ENCODE assay signal across 8 cellular contexts in the genomic region with DNA sequence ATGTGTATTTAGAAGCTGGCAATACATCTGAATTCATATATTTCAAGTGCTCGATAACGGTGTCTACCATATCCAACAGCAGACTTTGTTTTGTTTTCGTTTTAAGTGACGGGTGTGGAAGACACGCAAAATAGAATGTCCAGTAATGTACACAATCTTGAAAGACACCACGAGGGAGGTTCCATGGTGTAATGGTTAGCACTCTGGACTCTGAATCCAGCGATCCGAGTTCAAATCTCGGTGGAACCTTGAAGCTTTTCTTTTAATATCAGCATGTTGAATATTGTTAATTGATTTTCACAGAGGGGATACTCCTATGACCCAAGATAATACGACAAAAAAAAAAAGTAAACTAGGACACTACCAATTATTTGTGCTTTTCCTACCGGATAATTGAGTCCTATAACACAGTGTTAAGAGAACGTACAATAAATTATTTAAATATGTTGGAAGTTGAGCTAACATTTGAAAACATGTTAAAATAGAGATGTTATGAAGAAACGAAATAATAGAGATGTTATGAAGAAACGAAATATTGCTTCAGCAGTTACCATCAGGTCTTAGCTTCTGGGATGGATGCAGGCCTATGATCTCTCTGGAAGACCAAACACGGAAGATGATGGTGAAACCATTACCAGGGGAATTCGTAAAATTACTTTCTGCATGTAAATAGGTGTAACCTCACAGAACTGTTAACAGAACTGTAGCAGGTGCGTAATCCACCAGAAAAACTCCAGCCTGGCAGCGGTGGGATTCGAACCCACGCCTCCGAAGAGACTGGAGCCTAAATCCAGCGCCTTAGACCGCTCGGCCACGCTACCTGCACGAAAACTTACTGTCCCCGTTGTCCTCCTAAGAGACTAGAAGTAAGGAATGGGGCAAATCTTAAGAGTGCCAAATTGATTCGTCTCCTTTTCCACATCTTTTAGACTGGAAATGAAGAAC. TPM values are rescaled to one million over a fixed set of nuclear protein-coding genes. Genes with fewer than 3 reads are reported as not detected.
DNase-seq lines count a peak whose midpoint lies in the region; ATAC-seq and TF ChIP-seq lines count a peak whose summit lies in the region.

No MANE protein-coding gene starts in this region.

- 1% methylated on average over 22 to 26 of the region's 28 CpGs for WGBS in gastroesophageal sphincter (ENCODE audit: low coverage in 1 of 2), 2 donors

- TF ChIP-seq CTCF in gastroesophageal sphincter (IDR thresholded peaks at IDR 0.05) (no peak), omental fat pad (IDR thresholded peaks at IDR 0.05) (no peak)

- no peak for TF ChIP-seq EP300 in gastroesophageal sphincter (IDR thresholded peaks at IDR 0.05)

- peak overlapping the region in 9 of 11 experiments; percentile 23 to 59 (median 36); a peak in 15 of 22 replicates for H3K27ac ChIP-seq in BLaER1 treated with 17β-estradiol and CSF1 and Interleukin-3, amounts not matched to agents 10 nM and 100 nM
- H3K27ac ChIP-seq in gastroesophageal sphincter (peak overlapping the region; percentile 31 to 81 (median 78)), temporal lobe (ENCODE audit: low read depth, low read length) (peak overlapping the region; percentile 29)

- no peaks in the 10 kb centered on the region for H3K36me3 ChIP-seq in BLaER1 treated with 17β-estradiol and CSF1 and Interleukin-3, amounts not matched to agents 10 nM and 100 nM
- no peaks in the 10 kb centered on the region for H3K36me3 ChIP-seq in gastroesophageal sphincter

- peak; percentile 92 for DNase-seq in M059J (ENCODE audit: low read depth)
- peak; percentile 93 for DNase-seq in SHP77 treated with DMSO at 0.1 percent for 48 hours (lab: John Stamatoyannopoulos, UW)
- DNase-seq in activated naive CD4-positive, alpha-beta T cell treated with Interleukin-2 at 50 U/mL for 16 hours, result peak; percentile 88
- DNase-seq in omental fat pad (ENCODE audit: low spot score), result peak; percentile 55

- peak overlapping the region; percentile 28 to 79 (median 65); a peak in 19 of 22 replicates for H3K9ac ChIP-seq in BLaER1 treated with 17β-estradiol and CSF1 and Interleukin-3, amounts not matched to agents 10 nM and 100 nM

- peaks cover 53 to 72% (median 60%) of the 10 kb centered on the region in 10 experiments for H3K4me1 ChIP-seq in BLaER1 treated with 17β-estradiol and CSF1 and Interleukin-3, amounts not matched to agents 10 nM and 100 nM
- peaks cover 2 to 71% (median 61%) of the 10 kb centered on the region in 3 donors for H3K4me1 ChIP-seq in gastroesophageal sphincter

- peaks cover 5 to 53% (median 41%) of the 10 kb centered on the region in 11 experiments; a peak in 20 of 22 replicates for H4K20me1 ChIP-seq in BLaER1 treated with 17β-estradiol and CSF1 and Interleukin-3, amounts not matched to agents 10 nM and 100 nM

- H3K27me3 ChIP-seq in BLaER1 treated with 17β-estradiol and CSF1 and Interleukin-3, amounts not matched to agents 10 nM and 100 nM, result peaks cover 70 to 85% (median 82%) of the 10 kb centered on the region in 11 experiments
- H3K27me3 ChIP-seq in gastroesophageal sphincter, result peaks cover 80% of the 10 kb centered on the region

- H3K9me3 ChIP-seq in BLaER1 treated with 17β-estradiol and CSF1 and Interleukin-3, amounts not matched to agents 10 nM and 100 nM (replicated peaks in 1 of 11), result no peaks in the 10 kb centered on the region
- no peaks in the 10 kb centered on the region for H3K9me3 ChIP-seq in gastroesophageal sphincter

- peak overlapping the region; percentile 57 to 79 (median 69) for H3K4me3 ChIP-seq in BLaER1 treated with 17β-estradiol and CSF1 and Interleukin-3, amounts not matched to agents 10 nM and 100 nM
- H3K4me3 ChIP-seq in gastroesophageal sphincter, result peak overlapping the region; percentile 34 to 75

- ATAC-seq in GM19468 (IDR thresholded peaks at IDR 0.05; ENCODE audit: extremely low read depth, unreplicated experiment) (peak; percentile 21), gastroesophageal sphincter (peak; percentile 75), omental fat pad (ENCODE audit: low FRiP score) (peak; percentile 27)

- no peak for TF ChIP-seq POLR2A in gastroesophageal sphincter (IDR thresholded peaks at IDR 0.05)

- H3K4me2 ChIP-seq in BLaER1 treated with 17β-estradiol and CSF1 and Interleukin-3, amounts not matched to agents 10 nM and 100 nM, result peak overlapping the region; percentile 91 to 100 (median 99)

RNA-seq across cellular contexts. Expression of gene ALOXE3, which starts 1.5 kb away (rescaled TPM):
- 0.44 TPM in 1 of 2 replicates, not detected in the other for total RNA-seq in M059J (2014; rRNA removed; shearing (Covaris generic))
- under 1 TPM in 1 of 4 donors, not detected in 3; 0.37 TPM for total RNA-seq in gastroesophageal sphincter
- total RNA-seq in omental fat pad, result under 1 TPM in 2 of 4 donors, not detected in 2; 0.09 to 0.24 TPM
- total RNA-seq in temporal lobe, result 0.74 TPM

RNA-seq across cellular contexts. Expression of gene HES7, which starts 4.1 kb away (rescaled TPM):
- 0.22 and 0.94 TPM in 2 replicates for total RNA-seq in M059J (2014; rRNA removed; shearing (Covaris generic))
- total RNA-seq in gastroesophageal sphincter, result under 1 TPM in 2 of 4 donors, not detected in 2; 0.89 to 0.94 TPM
- under 1 TPM in 1 of 4 donors, not detected in 3; 0.46 TPM for total RNA-seq in omental fat pad
- total RNA-seq in temporal lobe, result 0.98 TPM

RNA-seq across cellular contexts. Expression of gene ALOX12B, which starts 32.3 kb away (rescaled TPM):
- total RNA-seq in M059J (2014; rRNA removed; shearing (Covaris generic)), result not detected in 2 replicates
- under 1 TPM in 1 of 4 donors, not detected in 3; 0.17 TPM for total RNA-seq in gastroesophageal sphincter
- total RNA-seq in omental fat pad, result not detected
- total RNA-seq in temporal lobe, result not detected

RNA-seq across cellular contexts. Expression of gene PER1, which starts 32.4 kb away (rescaled TPM):
- 10.6 and 18.4 TPM in 2 replicates for total RNA-seq in M059J (2014; rRNA removed; shearing (Covaris generic))
- total RNA-seq in gastroesophageal sphincter (100 to 1,000 TPM in 3 of 4 donors, 10 to 100 TPM in 1; 67.1 to 188 (median 136) TPM), omental fat pad (100 to 1,000 TPM in 2 of 4 donors, 10 to 100 TPM in 2; 78.8 to 169 (median 122) TPM), temporal lobe (15.5 TPM)

RNA-seq across cellular contexts. Expression of gene VAMP2, which starts 42.9 kb away (rescaled TPM):
- total RNA-seq in M059J (2014; rRNA removed; shearing (Covaris generic)), result 3.8 and 4.4 TPM in 2 replicates
- total RNA-seq in gastroesophageal sphincter (10 to 100 TPM; 14.6 to 39.8 (median 33.4) TPM), omental fat pad (10 to 100 TPM; 16.8 to 42.1 (median 21.2) TPM), temporal lobe (62.2 TPM)

Comparison
In these comparisons a context has a peak if more than half of its experiments do, and no peak if none do; other contexts are left out.
1. Peak in every context shown above with its lines: DNase-seq, ATAC-seq, H3K4me3 ChIP-seq and H3K27ac ChIP-seq.
2. ATAC-seq: peak in every context shown above with its lines; median percentile 75 in gastroesophageal sphincter; 27 in omental fat pad; 21 in GM19468.